Comparison of ENCODE assay signal across 8 cellular contexts in the genomic region with DNA sequence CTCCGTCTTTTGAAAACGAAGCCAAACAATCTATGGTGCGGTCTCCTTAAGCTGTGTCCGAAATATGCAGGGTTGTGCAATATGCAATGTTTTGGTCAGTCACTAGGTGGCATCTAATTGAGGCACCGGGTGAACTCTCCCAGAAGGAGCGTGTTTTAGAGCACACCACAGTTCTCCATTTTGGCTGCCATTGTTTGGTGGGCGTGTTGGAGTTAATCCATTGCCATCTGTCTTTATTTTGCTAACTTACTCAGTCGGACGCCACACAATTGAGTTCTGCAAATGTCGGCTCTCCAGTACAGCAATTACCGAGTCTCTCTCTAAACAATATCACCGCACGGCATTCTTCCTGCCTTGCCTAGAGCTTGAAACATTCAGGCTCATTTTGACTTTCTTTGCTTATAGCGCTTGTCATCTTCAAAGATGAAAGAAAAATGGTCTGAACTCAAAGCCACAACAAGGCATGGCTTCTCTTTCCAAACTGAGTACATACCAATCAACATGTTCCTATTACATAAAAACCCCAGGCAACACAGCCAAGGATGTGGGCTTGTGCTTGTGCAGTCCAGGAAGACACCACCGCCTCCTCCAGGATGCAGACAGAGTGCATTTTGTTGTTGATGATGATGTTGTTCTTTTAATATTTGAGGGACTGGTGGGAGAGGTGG.
DNase-seq lines count a peak whose midpoint lies in the region; ATAC-seq and TF ChIP-seq lines count a peak whose summit lies in the region.

No MANE protein-coding gene starts in this region.

- POLR2A ChIA-PET in BJ (lab: Charles Lee) (interaction anchor here (0.5 kb wide), 1 partner anchor 244 kb away, joined by 3 read pairs; no protein-coding TSS in a partner anchor), HEK293 (lab: Yijun Ruan, JAX) (interaction anchor here (2.1 kb wide), 1 partner anchor 245 kb away, joined by 7 read pairs; no protein-coding TSS in a partner anchor)

- H2AFZ ChIP-seq in OCI-LY1 (ENCODE audit: low read length): no peak overlapping the region

- no peaks in the 10 kb centered on the region for H3K4me1 ChIP-seq in HEK293 (ENCODE audit: control insufficient read depth, insufficient read depth, low read length)
- H3K4me1 ChIP-seq in OCI-LY1 (ENCODE audit: insufficient read depth, low read length, severe bottlenecking): no peaks in the 10 kb centered on the region

- peaks cover 3% of the 10 kb centered on the region for H3K27me3 ChIP-seq in BJ (ENCODE audit: control insufficient read depth, insufficient read depth, low read length)
- H3K27me3 ChIP-seq in OCI-LY1 (ENCODE audit: insufficient read depth, low read length): no peaks in the 10 kb centered on the region

- H3K9ac ChIP-seq in OCI-LY1 (ENCODE audit: low read length): no peak overlapping the region

- no peaks in the 10 kb centered on the region for H3F3A ChIP-seq in OCI-LY1 (ENCODE audit: insufficient read depth, low read length)

- TF ChIP-seq CTCF in BJ (IDR thresholded peaks at IDR 0.05; ENCODE audit: insufficient read depth, low read depth, low read length) (peak; percentile 77), HEK293 (tag by site-specific recombination; IDR thresholded peaks at IDR 0.05) (no peak), OCI-LY1 (IDR thresholded peaks at IDR 0.05; ENCODE audit: low read length) (peak; percentile 78), foreskin fibroblast (IDR thresholded peaks at IDR 0.05; ENCODE audit: low read depth, low read length) (peak; percentile 73), omental fat pad (IDR thresholded peaks at IDR 0.05) (peak in 1 of 3 donors; percentile 53)

- H3K4me3 ChIP-seq in BJ (ENCODE audit: low read depth, low read length) (no peak overlapping the region), HEK293 (ENCODE audit: low read depth, low read length) (no peak overlapping the region), OCI-LY1 (ENCODE audit: low read depth, low read length, poor library complexity, severe bottlenecking) (no peak overlapping the region), foreskin fibroblast (ENCODE audit: low read depth in 1 of 2, low read length in 2 of 2) (peak overlapping the region; percentile 8 to 26)

- H3K27ac ChIP-seq in HEK293 (ENCODE audit: extremely low read depth, low read depth, low read length) (peak overlapping the region; percentile 24; the same call in 1 of the 2 replicates), OCI-LY1 (ENCODE audit: low read depth, low read length, poor library complexity, severe bottlenecking) (no peak overlapping the region)

- H3K36me3 ChIP-seq in BJ (ENCODE audit: control insufficient read depth, insufficient read depth, low read length) (no peaks in the 10 kb centered on the region), HEK293 (ENCODE audit: control insufficient read depth in 2 of 2, insufficient read depth in 1 of 2, low read length in 2 of 2) (no peaks in the 10 kb centered on the region), OCI-LY1 (ENCODE audit: insufficient read depth, low read length) (no peaks in the 10 kb centered on the region)

- DNase-seq in BJ (ENCODE audit: low read depth) (peak; percentile 46), foreskin fibroblast (peak; percentile 79 to 89), omental fat pad (ENCODE audit: low spot score) (no peak), NCI-H2196 treated with DMSO at 0.1 percent for 48 hours (lab: John Stamatoyannopoulos, UW; ENCODE audit: unreplicated experiment) (no peak)
- DNase-seq in activated effector memory CD4-positive, alpha-beta T cell treated with anti-CD3 and anti-CD28 coated beads, Interleukin-2, amount 50 U/mL, for 16 hours: peak; percentile 66

- H3K79me2 ChIP-seq in OCI-LY1 (ENCODE audit: insufficient read depth, low read length): no peaks in the 10 kb centered on the region

- H4K20me1 ChIP-seq in OCI-LY1 (ENCODE audit: insufficient read depth, low read length): no peaks in the 10 kb centered on the region

- CTCF ChIA-PET in BJ (lab: Yijun Ruan, JAX) (interaction anchor here (0.5 to 3.5 kb wide), 29 partner anchors 8 to 852 kb away, joined by 3 to 48 read pairs (median 4); no protein-coding TSS in a partner anchor), HEK293 (lab: Yijun Ruan, JAX) (interaction anchor here (0.6 to 2.8 kb wide), 10 partner anchors 15 to 1295 kb away, joined by 3 to 11 read pairs (median 4); no protein-coding TSS in a partner anchor)

- no peaks in the 10 kb centered on the region for H3K9me2 ChIP-seq in OCI-LY1 (ENCODE audit: low read depth, low read length)

- ATAC-seq in omental fat pad (ENCODE audit: low FRiP score) (peak; percentile 86), GM21717 (IDR thresholded peaks at IDR 0.05; ENCODE audit: unreplicated experiment) (no peak)

- H3K4me2 ChIP-seq in OCI-LY1 (ENCODE audit: low read length): no peak overlapping the region

- H3K9me3 ChIP-seq in HEK293 (ENCODE audit: control insufficient read depth, insufficient read depth, low read depth, low read length): no peaks in the 10 kb centered on the region
- no peaks in the 10 kb centered on the region for H3K9me3 ChIP-seq in OCI-LY1 (ENCODE audit: low read length)

TF ChIP-seq in HEK293, 187 proteins besides CTCF, POLR2A, EP300 and RAD21 (continues in another document):
- no peak for TF ChIP-seq REPIN1 (tag by site-specific recombination; IDR thresholded peaks at IDR 0.05; ENCODE audit: low read depth)
- peak; percentile 34 for TF ChIP-seq ZBTB8A (tag by site-specific recombination; IDR thresholded peaks at IDR 0.05)
- TF ChIP-seq ZNF777 (tag by site-specific recombination; IDR thresholded peaks at IDR 0.05; ENCODE audit: borderline replicate concordance): no peak
- TF ChIP-seq TCF7L2 (IDR thresholded peaks at IDR 0.05; ENCODE audit: borderline replicate concordance, low read depth, low read length): no peak
- TF ChIP-seq ZNF324 (tag by site-specific recombination; IDR thresholded peaks at IDR 0.05): no peak
- TF ChIP-seq, protein P1, sequence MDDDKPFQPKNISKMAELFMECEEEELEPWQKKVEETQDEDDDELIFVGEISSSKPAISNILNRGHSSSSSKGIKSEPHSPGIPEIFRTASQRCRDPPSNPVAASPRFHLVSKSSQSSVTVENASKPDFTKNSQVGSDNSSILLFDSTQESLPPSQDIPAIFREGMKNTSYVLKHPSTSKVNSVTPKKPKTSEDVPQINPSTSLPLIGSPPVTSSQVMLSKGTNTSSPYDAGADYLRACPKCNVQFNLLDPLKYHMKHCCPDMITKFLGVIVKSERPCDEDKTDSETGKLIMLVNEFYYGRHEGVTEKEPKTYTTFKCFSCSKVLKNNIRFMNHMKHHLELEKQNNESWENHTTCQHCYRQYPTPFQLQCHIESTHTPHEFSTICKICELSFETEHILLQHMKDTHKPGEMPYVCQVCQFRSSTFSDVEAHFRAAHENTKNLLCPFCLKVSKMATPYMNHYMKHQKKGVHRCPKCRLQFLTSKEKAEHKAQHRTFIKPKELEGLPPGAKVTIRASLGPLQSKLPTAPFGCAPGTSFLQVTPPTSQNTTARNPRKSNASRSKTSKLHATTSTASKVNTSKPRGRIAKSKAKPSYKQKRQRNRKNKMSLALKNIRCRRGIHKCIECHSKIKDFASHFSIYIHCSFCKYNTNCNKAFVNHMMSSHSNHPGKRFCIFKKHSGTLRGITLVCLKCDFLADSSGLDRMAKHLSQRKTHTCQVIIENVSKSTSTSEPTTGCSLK (tag by site-specific recombination; IDR thresholded peaks at IDR 0.05): no peak
- TF ChIP-seq YY2 (tag by site-specific recombination; IDR thresholded peaks at IDR 0.05): peak; percentile 71
- 0 out of 2 replicates have a peak, but pooled peaks have one; percentile 44 for TF ChIP-seq ZNF610 (tag by site-specific recombination; IDR thresholded peaks at IDR 0.05; ENCODE audit: borderline replicate concordance)
- TF ChIP-seq ZNF658 (tag by site-specific recombination; IDR thresholded peaks at IDR 0.05): no peak
- TF ChIP-seq, protein P2, sequence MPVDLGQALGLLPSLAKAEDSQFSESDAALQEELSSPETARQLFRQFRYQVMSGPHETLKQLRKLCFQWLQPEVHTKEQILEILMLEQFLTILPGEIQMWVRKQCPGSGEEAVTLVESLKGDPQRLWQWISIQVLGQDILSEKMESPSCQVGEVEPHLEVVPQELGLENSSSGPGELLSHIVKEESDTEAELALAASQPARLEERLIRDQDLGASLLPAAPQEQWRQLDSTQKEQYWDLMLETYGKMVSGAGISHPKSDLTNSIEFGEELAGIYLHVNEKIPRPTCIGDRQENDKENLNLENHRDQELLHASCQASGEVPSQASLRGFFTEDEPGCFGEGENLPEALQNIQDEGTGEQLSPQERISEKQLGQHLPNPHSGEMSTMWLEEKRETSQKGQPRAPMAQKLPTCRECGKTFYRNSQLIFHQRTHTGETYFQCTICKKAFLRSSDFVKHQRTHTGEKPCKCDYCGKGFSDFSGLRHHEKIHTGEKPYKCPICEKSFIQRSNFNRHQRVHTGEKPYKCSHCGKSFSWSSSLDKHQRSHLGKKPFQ (tag by site-specific recombination; IDR thresholded peaks at IDR 0.05): peak; percentile 44; the same call in 1 of the 2 replicates
- TF ChIP-seq ZNF132 (tag by site-specific recombination; IDR thresholded peaks at IDR 0.05; ENCODE audit: borderline replicate concordance): no peak
- no peak for TF ChIP-seq ZNF341 (tag by site-specific recombination; IDR thresholded peaks at IDR 0.05; ENCODE audit: low read depth)
- TF ChIP-seq ZNF138 (tag by site-specific recombination; IDR thresholded peaks at IDR 0.05; ENCODE audit: borderline replicate concordance): no peak
- no peak for TF ChIP-seq ZNF184 (tag by site-specific recombination; IDR thresholded peaks at IDR 0.05)
- no peak for TF ChIP-seq ZNF555 (tag by site-specific recombination; conservative IDR thresholded peaks at IDR 0.05)
- TF ChIP-seq OVOL3 (tag by site-specific recombination; IDR thresholded peaks at IDR 0.05): no peak
- no peak for TF ChIP-seq ZNF501 (tag by site-specific recombination; IDR thresholded peaks at IDR 0.05)
- TF ChIP-seq ZNF169 (tag by site-specific recombination; IDR thresholded peaks at IDR 0.05): no peak
- TF ChIP-seq ZNF596 (tag by site-specific recombination; IDR thresholded peaks at IDR 0.05): 0 out of 2 replicates have a peak, but pooled peaks have one; percentile 10
- peak; percentile 76; the same call in 1 of the 2 replicates for TF ChIP-seq ZBTB17 (tag by site-specific recombination; IDR thresholded peaks at IDR 0.05)
- TF ChIP-seq KLF8 (tag by site-specific recombination; IDR thresholded peaks at IDR 0.05): no peak

Comparison
In these comparisons a context has a peak if more than half of its experiments do, and no peak if none do; other contexts are left out.
1. DNase-seq: peak in BJ (single experiment), activated effector memory CD4-positive, alpha-beta T cell treated with anti-CD3 and anti-CD28 coated beads, Interleukin-2, amount 50 U/mL, for 16 hours (single experiment) and foreskin fibroblast (2 of 2); none in omental fat pad (single experiment) and NCI-H2196 treated with DMSO at 0.1 percent for 48 hours (single experiment).
2. H3K4me3 ChIP-seq: peak in foreskin fibroblast (2 of 2); none in BJ (single experiment), HEK293 (single experiment) and OCI-LY1 (single experiment).